Comparison of ENCODE assay signal across 10 cellular contexts in the genomic region with DNA sequence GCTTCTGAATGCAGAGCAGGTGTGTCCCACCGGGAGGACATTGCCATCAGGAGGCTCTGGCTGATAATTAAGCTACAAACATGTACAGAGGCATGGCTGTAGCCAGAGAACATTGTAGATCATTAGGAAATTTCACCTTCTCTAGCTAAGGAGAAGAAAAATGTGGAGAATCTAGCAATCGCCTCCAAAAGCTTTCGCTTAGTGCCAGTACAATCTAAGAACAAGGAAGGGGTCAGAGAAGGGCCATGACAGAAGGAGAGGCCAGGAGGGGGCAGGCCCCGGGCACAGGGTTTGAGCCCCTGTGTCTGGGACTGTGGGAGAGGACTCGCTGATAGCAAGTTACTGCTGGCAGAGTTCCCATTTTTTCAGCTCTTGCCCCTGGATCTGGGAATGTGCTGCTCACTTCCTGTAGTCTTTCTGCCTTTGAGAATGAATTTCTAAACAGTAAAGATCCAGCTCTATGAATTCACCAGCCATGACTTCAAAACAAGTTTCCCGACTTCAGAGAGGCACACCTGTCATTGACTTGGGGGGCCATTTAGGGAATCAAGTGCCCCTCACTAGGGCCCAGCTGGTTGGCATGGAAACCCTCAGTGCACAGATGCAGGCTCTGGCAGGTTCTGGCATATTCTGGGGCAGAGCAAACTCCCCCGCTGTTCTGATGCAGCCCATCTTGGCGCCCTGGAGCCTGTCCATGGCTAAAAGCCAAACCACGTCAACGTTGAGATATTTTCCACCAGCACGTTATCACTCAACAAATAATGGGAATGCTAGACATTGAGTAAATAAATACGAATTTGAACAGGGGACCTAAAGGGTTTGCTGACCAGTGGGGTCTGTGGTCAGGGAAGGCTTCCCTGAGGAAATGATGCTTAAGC. TPM values are rescaled to one million over a fixed set of nuclear protein-coding genes. Genes with fewer than 3 reads are reported as not detected.
DNase-seq lines count a peak whose midpoint lies in the region; ATAC-seq and TF ChIP-seq lines count a peak whose summit lies in the region.
"Had no signal": no experiment of that assay in that cellular context is flagged by ENCODE, and none has a peak within 500 bp of the region (broad histone marks: within the 10 kb centered on the region; RNA-seq: fewer than 3 reads in every experiment).

No MANE protein-coding gene starts in this region.

- H2AFZ ChIP-seq in osteoblast (ENCODE audit: low read length), result no peak overlapping the region

- peak overlapping the region; percentile 34 for H3K4me3 ChIP-seq in epithelial cell of proximal tubule (ENCODE audit: low read depth, low read length)
- H3K4me3 ChIP-seq in osteoblast (ENCODE audit: insufficient read depth, low read length), result no peak overlapping the region

- no peak for ATAC-seq in activated CD8-positive, alpha-beta T cell treated with anti-CD3 and anti-CD28 coated beads, Interleukin-2, amount 10 ng/mL, durations not matched to agents 7 days and 5 days
- no peak for ATAC-seq in GM21737 (IDR thresholded peaks at IDR 0.05; ENCODE audit: unreplicated experiment)

- H3K4me1 ChIP-seq in osteoblast (ENCODE audit: insufficient read depth, low read length), result peaks cover 4% of the 10 kb centered on the region

- no peak overlapping the region for H3K4me3 Mint-ChIP-seq in activated CD8-positive, alpha-beta T cell treated with anti-CD3 and anti-CD28 coated beads, Interleukin-2, amount 10 ng/mL, durations not matched to agents 7 days and 5 days

- TF ChIP-seq CTCF in epithelial cell of proximal tubule (conservative IDR thresholded peaks at IDR 0.05; ENCODE audit: low read depth, low read length) (no peak), osteoblast (IDR thresholded peaks at IDR 0.05; ENCODE audit: extremely low read depth, low read depth, low read length) (no peak)

- peaks cover 6% of the 10 kb centered on the region for H3K27me3 Mint-ChIP-seq in activated CD8-positive, alpha-beta T cell treated with anti-CD3 and anti-CD28 coated beads, Interleukin-2, amount 10 ng/mL, durations not matched to agents 7 days and 5 days (ENCODE audit: low read depth)

- in situ Hi-C loops in G401 (cut with HindIII; ENCODE audit: low sequenced_read_pairs), result no loop called here

- H3K27me3 ChIP-seq in osteoblast (ENCODE audit: insufficient read depth, low read length), result peaks cover 21% of the 10 kb centered on the region
- H3K27me3 ChIP-seq: neutrophil had no signal

- no peaks in the 10 kb centered on the region for H3K36me3 Mint-ChIP-seq in activated CD8-positive, alpha-beta T cell treated with anti-CD3 and anti-CD28 coated beads, Interleukin-2, amount 10 ng/mL, durations not matched to agents 7 days and 5 days (ENCODE audit: low read depth)

- H4K20me1 ChIP-seq in osteoblast (ENCODE audit: insufficient read depth, low read length), result no peaks in the 10 kb centered on the region

- H3K4me2 ChIP-seq in osteoblast (ENCODE audit: insufficient read depth, low read length), result no peak overlapping the region

- DNase-seq in G401 (ENCODE audit: low spot score) (peak; percentile 6), NCI-H69 (lab: John Stamatoyannopoulos, UW) (peak; percentile 92), epithelial cell of proximal tubule (ENCODE audit: low read depth) (peak; percentile 63), osteoblast (ENCODE audit: insufficient read length, low spot score, missing footprints) (peak; percentile 58), D341Med (ENCODE audit: low spot score) (no peak)
- DNase-seq in stimulated activated CD4-positive, alpha-beta T cell treated with anti-CD3 and anti-CD28 coated beads, Interleukin-1b, Interleukin-23, amount 100 ng/mL, for 48 hours, result no peak
- no peak for DNase-seq in activated CD8-positive, alpha-beta T cell treated with anti-CD3 and anti-CD28 coated beads, Interleukin-2, amount 10 ng/mL, durations not matched to agents 7 days and 5 days
- DNase-seq: MM.1S had no signal

- peaks cover 4% of the 10 kb centered on the region for H3K4me1 Mint-ChIP-seq in activated CD8-positive, alpha-beta T cell treated with anti-CD3 and anti-CD28 coated beads, Interleukin-2, amount 10 ng/mL, durations not matched to agents 7 days and 5 days (ENCODE audit: low read depth)

- no peaks in the 10 kb centered on the region for H3K36me3 ChIP-seq in osteoblast (ENCODE audit: insufficient read depth, low read length)
- H3K36me3 ChIP-seq: neutrophil had no signal

- no peaks in the 10 kb centered on the region for H3K9me3 ChIP-seq in osteoblast (ENCODE audit: low read depth, low read length)
- H3K9me3 ChIP-seq: neutrophil had no signal

- H3K27ac Mint-ChIP-seq in activated CD8-positive, alpha-beta T cell treated with anti-CD3 and anti-CD28 coated beads, Interleukin-2, amount 10 ng/mL, durations not matched to agents 7 days and 5 days, result no peak overlapping the region

- H3K9me3 Mint-ChIP-seq in activated CD8-positive, alpha-beta T cell treated with anti-CD3 and anti-CD28 coated beads, Interleukin-2, amount 10 ng/mL, durations not matched to agents 7 days and 5 days (ENCODE audit: insufficient read depth), result no peaks in the 10 kb centered on the region

- POLR2A ChIA-PET in activated CD8-positive, alpha-beta T cell treated with anti-CD3 and anti-CD28 coated beads, Interleukin-2, amount 10 ng/mL, durations not matched to agents 7 days and 5 days (lab: Charles Lee), result no interaction called here

- CTCF ChIA-PET in activated CD8-positive, alpha-beta T cell treated with anti-CD3 and anti-CD28 coated beads, Interleukin-2, amount 10 ng/mL, durations not matched to agents 7 days and 5 days (lab: Charles Lee), result interaction anchor here (0.7 to 1.2 kb wide), 2 partner anchors 177 to 191 kb away, joined by 3 to 5 read pairs; no protein-coding TSS in a partner anchor

- H3K79me2 ChIP-seq in osteoblast (ENCODE audit: insufficient read depth, low read length), result no peaks in the 10 kb centered on the region

- no peak overlapping the region for H3K27ac ChIP-seq in osteoblast (ENCODE audit: low read depth, low read length)
- H3K27ac ChIP-seq: neutrophil had no signal

RNA-seq across cellular contexts. Expression of a gene that starts 59.5 kb away (rescaled TPM):
- total RNA-seq in G401 (2014; rRNA removed; shearing (Covaris generic)), result 0.24 and 1.4 TPM in 2 replicates
- total RNA-seq in epithelial cell of proximal tubule, result 0.14 and 0.29 TPM in 2 replicates
- total RNA-seq in osteoblast, result not detected in 2 replicates
- not detected for total RNA-seq in activated CD8-positive, alpha-beta T cell treated with anti-CD3 and anti-CD28 coated beads, Interleukin-2, amount 10 ng/mL, durations not matched to agents 7 days and 5 days

Comparison
In these comparisons a context has a peak if more than half of its experiments do, and no peak if none do; other contexts are left out.
1. DNase-seq: peak in G401 (single experiment), NCI-H69 (single experiment), epithelial cell of proximal tubule (single experiment) and osteoblast (single experiment); none in stimulated activated CD4-positive, alpha-beta T cell treated with anti-CD3 and anti-CD28 coated beads, Interleukin-1b, Interleukin-23, amount 100 ng/mL, for 48 hours (single experiment), activated CD8-positive, alpha-beta T cell treated with anti-CD3 and anti-CD28 coated beads, Interleukin-2, amount 10 ng/mL, durations not matched to agents 7 days and 5 days (single experiment) and D341Med (single experiment).